1 cellular context compared by ENCODE assay signal in the genomic region with DNA sequence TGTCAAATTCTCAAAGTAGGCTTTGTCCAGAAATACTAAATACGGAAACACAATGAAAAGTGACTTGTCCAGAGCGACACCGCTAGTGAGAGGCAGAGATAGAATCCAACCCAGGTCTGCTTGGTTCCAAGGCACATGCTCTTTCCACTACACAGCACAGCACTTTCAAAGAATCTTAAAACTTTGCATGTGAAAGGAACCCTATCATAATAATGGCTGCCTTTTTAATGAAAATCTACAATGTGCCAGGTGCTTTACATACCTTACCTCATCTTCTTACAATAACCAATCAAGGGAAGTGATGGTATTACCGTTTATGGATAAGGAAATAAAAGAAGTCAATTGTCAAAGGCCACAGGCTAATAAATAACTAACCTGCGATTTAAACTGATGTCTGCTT.
TF ChIP-seq lines count a peak whose summit lies in the region.

No MANE protein-coding gene starts in this region.

TF ChIP-seq in endothelial cell of umbilical vein, 7 proteins besides CTCF, POLR2A, EP300 and RAD21:
- TF ChIP-seq POLR2AphosphoS5 (IDR thresholded peaks at IDR 0.05; ENCODE audit: insufficient read depth, low read depth, low read length) (no peak), FOS (IDR thresholded peaks at IDR 0.05; ENCODE audit: borderline replicate concordance, insufficient read depth, low read length) (no peak), GATA2 (IDR thresholded peaks at IDR 0.05; ENCODE audit: insufficient read depth, insufficient read length, low read depth, low read length) (no peak), EZH2 (IDR thresholded peaks at IDR 0.05; ENCODE audit: borderline replicate concordance, low read depth, low read length, severe bottlenecking) (no peak), JUN (IDR thresholded peaks at IDR 0.05; ENCODE audit: borderline replicate concordance, insufficient read depth, insufficient read length, low read depth) (no peak), MYC (IDR thresholded peaks at IDR 0.05; ENCODE audit: low read depth, low read length) (no peak)
- TF ChIP-seq, protein P1, sequence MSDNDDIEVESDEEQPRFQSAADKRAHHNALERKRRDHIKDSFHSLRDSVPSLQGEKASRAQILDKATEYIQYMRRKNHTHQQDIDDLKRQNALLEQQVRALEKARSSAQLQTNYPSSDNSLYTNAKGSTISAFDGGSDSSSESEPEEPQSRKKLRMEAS (IDR thresholded peaks at IDR 0.05; ENCODE audit: insufficient read depth, insufficient read length), result no peak
TF ChIP-seq in endothelial cell of umbilical vein: peak in this region for 0.
